20 cellular contexts compared by ENCODE assay signal in genomic region chr16:89604764-89605163, GRCh38. TPM values are rescaled to one million over a fixed set of nuclear protein-coding genes. Genes with fewer than 3 reads are reported as not detected.
DNase-seq lines count a peak whose midpoint lies in the region; ATAC-seq, FAIRE-seq and TF ChIP-seq lines count a peak whose summit lies in the region.
"Had no signal": no experiment of that assay in that cellular context is flagged by ENCODE, and none has a peak within 500 bp of the region (broad histone marks: within the 10 kb centered on the region; RNA-seq: fewer than 3 reads in every experiment).

No MANE protein-coding gene starts in this region.

- CTCF ChIA-PET in K562 (lab: Yijun Ruan, JAX; ENCODE audit: low intra/inter-chr PET ratio), result no interaction called here

- H3K79me1 ChIP-seq in trophoblast cell (ENCODE audit: low read length), result no peaks in the 10 kb centered on the region

- no peak for ATAC-seq in DND-41 (ENCODE audit: insufficient read depth, low read depth)
- no peak for ATAC-seq in K562
- ATAC-seq in HG03342 (IDR thresholded peaks at IDR 0.05; ENCODE audit: unreplicated experiment), result no peak
- ATAC-seq: HCT116 had no signal

- no peak overlapping the region for H2BK12ac ChIP-seq in trophoblast cell (ENCODE audit: low read length)

- no peak overlapping the region for H4K8ac ChIP-seq in trophoblast cell (ENCODE audit: low read depth, low read length)

- H3K14ac ChIP-seq in trophoblast cell (ENCODE audit: low read length), result no peak overlapping the region

- no peak overlapping the region for H2AK5ac ChIP-seq in trophoblast cell (ENCODE audit: low read length)

- H3K4me3 ChIP-seq in BE2C (ENCODE audit: low read depth, low read length) (no peak overlapping the region), DND-41 (ENCODE audit: low read depth in 1 of 2, low read length in 2 of 2) (no peak overlapping the region), K562 (no peak overlapping the region), trophoblast cell (ENCODE audit: low read depth, low read length) (peak overlapping the region; percentile 21), MG63 (no peak overlapping the region), kidney (ENCODE audit: low read length in 2 of 2) (no peak overlapping the region)

- H3K9me1 ChIP-seq in K562 (ENCODE audit: control insufficient read depth, insufficient read depth, low read length), result no peaks in the 10 kb centered on the region

- no peaks in the 10 kb centered on the region for H3K27me3 ChIP-seq in BE2C
- H3K27me3 ChIP-seq in DND-41 (ENCODE audit: insufficient read depth, low read length, poor library complexity), result no peaks in the 10 kb centered on the region
- H3K27me3 ChIP-seq in K562 (ENCODE audit: control insufficient read depth in 2 of 2, insufficient read depth in 2 of 2, low read length in 2 of 2), result no peaks in the 10 kb centered on the region
- no peaks in the 10 kb centered on the region for H3K27me3 ChIP-seq in trophoblast cell (ENCODE audit: insufficient read depth, low read length)
- no peaks in the 10 kb centered on the region for H3K27me3 ChIP-seq in MG63

- in situ Hi-C loops in K562 (cut with MboI), result no loop called here

- no peaks in the 10 kb centered on the region for H3K79me2 ChIP-seq in DND-41 (ENCODE audit: insufficient read depth, low read length)
- no peaks in the 10 kb centered on the region for H3K79me2 ChIP-seq in K562 (ENCODE audit: control insufficient read depth, insufficient read depth, low read length)
- H3K79me2 ChIP-seq in trophoblast cell (ENCODE audit: control insufficient read depth, insufficient read depth, low read length, poor library complexity), result no peaks in the 10 kb centered on the region

- no peak overlapping the region for H3K4ac ChIP-seq in trophoblast cell (ENCODE audit: low read depth, low read length)

- H2BK120ac ChIP-seq in trophoblast cell (ENCODE audit: insufficient read depth, low read length, poor library complexity), result no peak overlapping the region

- DNase-seq in BE2C (peak; percentile 13), DND-41 (no peak), K562 (ENCODE audit: extremely low read depth in 1 of 4, low spot score in 3 of 4) (no peak), trophoblast cell (no peak), MG63 (no peak), kidney (no peak)
- DNase-seq: 8988T; Caco-2; CD4-positive, alpha-beta T cell; DMS153; DMS79; GF-D8; GOT3; H7; HFFc6 had no signal

- no peaks in the 10 kb centered on the region for H3K36me3 ChIP-seq in BE2C
- no peaks in the 10 kb centered on the region for H3K36me3 ChIP-seq in DND-41 (ENCODE audit: insufficient read depth, low read length)
- H3K36me3 ChIP-seq in K562 (ENCODE audit: control insufficient read depth, insufficient read depth, low read length), result no peaks in the 10 kb centered on the region
- no peaks in the 10 kb centered on the region for H3K36me3 ChIP-seq in trophoblast cell (ENCODE audit: control insufficient read depth in 1 of 2, insufficient read depth in 2 of 2, low read length in 2 of 2)
- H3K36me3 ChIP-seq in MG63, result no peaks in the 10 kb centered on the region
- H3K36me3 ChIP-seq in kidney (ENCODE audit: control insufficient read depth in 1 of 2, insufficient read depth in 2 of 2, low read length in 2 of 2), result no peaks in the 10 kb centered on the region

- H3K9me3 ChIP-seq in BE2C (no peaks in the 10 kb centered on the region), DND-41 (ENCODE audit: insufficient read depth, low read length, severe bottlenecking) (no peaks in the 10 kb centered on the region), K562 (replicated peaks; ENCODE audit: control insufficient read depth, insufficient read depth, low read depth, low read length) (no peaks in the 10 kb centered on the region), trophoblast cell (ENCODE audit: insufficient read depth, low read depth, low read length) (peaks cover 7% of the 10 kb centered on the region), MG63 (no peaks in the 10 kb centered on the region), kidney (ENCODE audit: control insufficient read depth in 1 of 2, low read length in 2 of 2) (no peaks in the 10 kb centered on the region)
- H3K9me3 ChIP-seq: Caco-2 had no signal

- FAIRE-seq in K562 (lab: Jason Lieb, UNC) (no peak), kidney (lab: Jason Lieb, UNC) (no peak)
- FAIRE-seq: HTR-8/SVneo had no signal

- H3K4me1 ChIP-seq in BE2C (peaks cover 12% of the 10 kb centered on the region), DND-41 (ENCODE audit: insufficient read depth, low read length) (peaks cover 68% of the 10 kb centered on the region), K562 (replicated peaks in 1 of 2; ENCODE audit: control insufficient read depth in 2 of 2, insufficient read depth in 2 of 2, low read length in 2 of 2) (peaks cover 19 to 61% of the 10 kb centered on the region in 2 experiments; a peak in 4 of 5 replicates), trophoblast cell (ENCODE audit: control insufficient read depth in 1 of 2, insufficient read depth in 2 of 2, low read length in 2 of 2) (peaks cover 5 to 11% of the 10 kb centered on the region in 2 experiments), kidney (ENCODE audit: control insufficient read depth in 1 of 2, insufficient read depth in 1 of 2, low read depth in 1 of 2, low read length in 2 of 2) (peaks cover 10 to 11% of the 10 kb centered on the region in 2 donors)

- TF ChIP-seq POLR2A in K562 (conservative IDR thresholded peaks at IDR 0.05), result no peak

- TF ChIP-seq CTCF in BE2C (IDR thresholded peaks at IDR 0.05; ENCODE audit: low read depth, low read length) (no peak), DND-41 (IDR thresholded peaks at IDR 0.05; ENCODE audit: borderline replicate concordance, extremely low read depth, low read length, poor library complexity, severe bottlenecking) (no peak), K562 (IDR thresholded peaks at IDR 0.05 in 2 of 3, conservative IDR thresholded peaks at IDR 0.05 in 1 of 3; ENCODE audit: insufficient read depth in 2 of 3, low read depth in 1 of 3, low read length in 3 of 3) (no peak), kidney (IDR thresholded peaks at IDR 0.05; ENCODE audit: borderline replicate concordance, extremely low read depth, insufficient read depth) (no peak)

- H3K27ac ChIP-seq in DND-41 (ENCODE audit: low read length) (peak overlapping the region; percentile 94), K562 (ENCODE audit: extremely low read depth, low read depth, low read length) (no peak overlapping the region), trophoblast cell (ENCODE audit: low read depth, low read length) (no peak overlapping the region), kidney (ENCODE audit: low read depth in 2 of 2, low read length in 2 of 2) (no peak overlapping the region)
- H3K27ac ChIP-seq: C4-2B had no signal

- WGBS in K562 (ENCODE audit: insufficient coverage, low coverage, missing lambda C conversion rate), result 57% methylated on average over 16 of the region's 16 CpGs
- no CpG with 5 or more reads among the region's 16 CpGs for WGBS in trophoblast cell (ENCODE audit: extremely low coverage, insufficient coverage, insufficient read length)

- intact Hi-C loops in K562 (cut with micrococcal nuclease) (loop anchor here (5.0 kb wide), 1 partner anchor 33 kb away; no protein-coding TSS in a partner anchor), kidney (cut with DNase I) (no loop called here)

- TF ChIP-seq RAD21 in K562 (CRISPR knock-in tag; conservative IDR thresholded peaks at IDR 0.05 in 1 of 2, IDR thresholded peaks at IDR 0.05 in 1 of 2), result no peak

- H4K12ac ChIP-seq in trophoblast cell (ENCODE audit: low read depth, low read length), result no peak overlapping the region

- POLR2A ChIA-PET in K562 (lab: Yijun Ruan, JAX), result no interaction called here

- BruUV-seq in K562 (replicated peaks; lab: Mats Ljungman, UMichigan), result no TSS peak

- H3K18ac ChIP-seq in trophoblast cell (ENCODE audit: low read length), result no peak overlapping the region

- no peak overlapping the region for H3K4me2 ChIP-seq in DND-41 (ENCODE audit: insufficient read depth, low read length)
- H3K4me2 ChIP-seq in K562 (ENCODE audit: insufficient read depth, low read length), result no peak overlapping the region
- no peak overlapping the region for H3K4me2 ChIP-seq in trophoblast cell (ENCODE audit: low read length)

- H3K9ac ChIP-seq in DND-41 (ENCODE audit: low read depth, low read length) (no peak overlapping the region), K562 (ENCODE audit: insufficient read depth in 1 of 2, low read depth in 2 of 2, low read length in 2 of 2) (peak overlapping the region in 1 of 2 experiments; percentile 58; a peak in 1 of 4 replicates), trophoblast cell (ENCODE audit: low read length) (no peak overlapping the region), kidney (ENCODE audit: low read length in 2 of 2) (no peak overlapping the region)

- H4K91ac ChIP-seq in trophoblast cell (ENCODE audit: low read depth, low read length), result no peak overlapping the region

- no peak for TF ChIP-seq EP300 in K562 (IDR thresholded peaks at IDR 0.05; ENCODE audit: low read length)

- no peak overlapping the region for H2BK5ac ChIP-seq in trophoblast cell (ENCODE audit: low read depth, low read length, poor library complexity)

- 0 out of 2 replicates have a peak, but pooled peaks cover 3% of the 10 kb centered on the region for H4K20me1 ChIP-seq in DND-41 (ENCODE audit: insufficient read depth, low read length)
- 0 out of 2 replicates have a peak, but pooled peaks cover 5% of the 10 kb centered on the region for H4K20me1 ChIP-seq in K562 (replicated peaks; ENCODE audit: control insufficient read depth, insufficient read depth, low read length)

- H3K23ac ChIP-seq in trophoblast cell (ENCODE audit: low read length), result no peak overlapping the region

- H2AFZ ChIP-seq in DND-41 (ENCODE audit: low read depth, low read length) (no peak overlapping the region), K562 (ENCODE audit: low read depth, low read length) (no peak overlapping the region), trophoblast cell (ENCODE audit: insufficient read depth, low read length, poor library complexity) (no peak overlapping the region)

RNA-seq across cellular contexts. Expression of gene DPEP1, which starts 8.7 kb away (rescaled TPM):
- 0.91 TPM for polyA plus RNA-seq in BE2C (2012; ENCODE audit: insufficient read depth, insufficient read length, low read depth)
- 0.23 TPM in 1 of 2 replicates, not detected in the other for total RNA-seq in K562 (2011; cell fraction: chromatin; rRNA removed; ENCODE audit: low replicate concordance)
- 0.67 and 1.3 TPM in 2 replicates for total RNA-seq in K562 (2011; cell fraction: nucleolus; rRNA removed)
- 0.46 TPM in 1 of 2 replicates, not detected in the other for total RNA-seq in K562 (2011; cell fraction: nucleoplasm; rRNA removed)
- total RNA-seq in K562 (2014; rRNA removed) (0.14 TPM in 1 of 2 replicates, not detected in the other), K562 (2014; rRNA removed; fragmentation: Illumina TruSeq; extraction: Trizol) (not detected in 2 replicates), K562 (2015; rRNA removed; fragmentation: Illumina TruSeq; extraction: Trizol) (not detected in 2 replicates), K562 (2021) (0.20 and 0.22 TPM in 2 replicates), kidney (24.2 TPM)
- polyA plus RNA-seq in K562 (2011; rRNA removed) (0.31 and 0.34 TPM in 2 replicates), K562 (2014; fragmentation: Illumina TruSeq; extraction: Trizol) (0.08 TPM in 1 of 2 replicates, not detected in the other), K562 (2014; fragmentation: Nextera tagmentation; extraction: Ambion mirVana) (not detected), K562 (2014; rRNA removed) (0.18 TPM in 1 of 2 replicates, not detected in the other), kidney (ENCODE audit: insufficient read depth, low read depth, low replicate concordance) (433 TPM)
- 0.22 and 1.2 TPM in 2 replicates for polyA plus RNA-seq in K562 (2011; cell fraction: cytosol; rRNA removed)
- polyA plus RNA-seq in K562 (2011; cell fraction: nucleus; rRNA removed), result 1.1 TPM in 2 replicates
- 0.17 and 0.21 TPM in 2 replicates for polyA plus RNA-seq in K562 (2012)
- not detected in 2 replicates for polyA minus RNA-seq in K562 (2011; rRNA and poly(A)+ RNA removed)
- polyA minus RNA-seq in K562 (2011; cell fraction: cytosol; rRNA and poly(A)+ RNA removed), result not detected in 2 replicates
- not detected in 2 replicates for polyA minus RNA-seq in K562 (2011; cell fraction: nucleus; rRNA and poly(A)+ RNA removed)
- polyA plus RNA-seq in trophoblast cell (2013), result 0.04 TPM in 1 of 2 replicates, not detected in the other
- total RNA-seq in MG63 (2014; rRNA removed; shearing (Covaris generic); ENCODE audit: low replicate concordance), result not detected in 2 replicates
- total RNA-seq: CD4-positive, alpha-beta T cell; HFFc6 had no signal
- polyA plus RNA-seq: AG04450 had no signal

RNA-seq across cellular contexts. Expression of gene CPNE7, which starts 29.2 kb away (rescaled TPM):
- polyA plus RNA-seq in BE2C (2012; ENCODE audit: insufficient read depth, insufficient read length, low read depth), result 14.5 TPM
- total RNA-seq in K562 (2011; cell fraction: chromatin; rRNA removed; ENCODE audit: low replicate concordance), result 170 and 336 TPM in 2 replicates
- 170 and 181 TPM in 2 replicates for total RNA-seq in K562 (2011; cell fraction: nucleolus; rRNA removed)
- total RNA-seq in K562 (2011; cell fraction: nucleoplasm; rRNA removed), result 123 and 131 TPM in 2 replicates
- 46.8 and 63.6 TPM in 2 replicates for total RNA-seq in K562 (2014; rRNA removed)
- total RNA-seq in K562 (2014; rRNA removed; fragmentation: Illumina TruSeq; extraction: Trizol), result 16.2 and 18.8 TPM in 2 replicates
- total RNA-seq in K562 (2015; rRNA removed; fragmentation: Illumina TruSeq; extraction: Trizol), result 16.9 and 18.5 TPM in 2 replicates
- 58.8 and 73.4 TPM in 2 replicates for total RNA-seq in K562 (2021)
- 32.7 and 33.6 TPM in 2 replicates for polyA plus RNA-seq in K562 (2011; rRNA removed)
- 19.6 and 36.0 TPM in 2 replicates for polyA plus RNA-seq in K562 (2011; cell fraction: cytosol; rRNA removed)
- polyA plus RNA-seq in K562 (2011; cell fraction: nucleus; rRNA removed), result 330 and 699 TPM in 2 replicates
- 44.5 and 48.7 TPM in 2 replicates for polyA plus RNA-seq in K562 (2012)
- polyA plus RNA-seq in K562 (2014; fragmentation: Illumina TruSeq; extraction: Trizol), result 31.5 and 39.1 TPM in 2 replicates
- 1 to 10 TPM in 1 of 2 experiments, under 1 TPM in 1; 0.30 to 1.9 TPM for polyA plus RNA-seq in K562 (2014; fragmentation: Nextera tagmentation; extraction: Ambion mirVana)
- 67.3 and 78.1 TPM in 2 replicates for polyA plus RNA-seq in K562 (2014; rRNA removed)
- 9.2 TPM in 2 replicates for polyA minus RNA-seq in K562 (2011; rRNA and poly(A)+ RNA removed)
- 10.7 and 11.9 TPM in 2 replicates for polyA minus RNA-seq in K562 (2011; cell fraction: cytosol; rRNA and poly(A)+ RNA removed)
- polyA minus RNA-seq in K562 (2011; cell fraction: nucleus; rRNA and poly(A)+ RNA removed), result 34.3 and 47.3 TPM in 2 replicates
- polyA plus RNA-seq in trophoblast cell (2013), result 0.23 and 0.37 TPM in 2 replicates
- 9.1 and 9.6 TPM in 2 replicates for total RNA-seq in MG63 (2014; rRNA removed; shearing (Covaris generic); ENCODE audit: low replicate concordance)
- 13.7 TPM for total RNA-seq in kidney
- polyA plus RNA-seq in kidney (ENCODE audit: insufficient read depth, low read depth, low replicate concordance), result 1.5 TPM

RNA-seq across cellular contexts. Expression of gene RPL13, which starts 44.3 kb away (rescaled TPM):
- 3,732 TPM for polyA plus RNA-seq in BE2C (2012; ENCODE audit: insufficient read depth, insufficient read length, low read depth)
- 190 and 375 TPM in 2 replicates for total RNA-seq in K562 (2011; cell fraction: chromatin; rRNA removed; ENCODE audit: low replicate concordance)
- 1,145 and 1,282 TPM in 2 replicates for total RNA-seq in K562 (2011; cell fraction: nucleolus; rRNA removed)
- total RNA-seq in K562 (2011; cell fraction: nucleoplasm; rRNA removed), result 741 and 1,472 TPM in 2 replicates
- total RNA-seq in K562 (2014; rRNA removed) (6,042 and 8,261 TPM in 2 replicates), K562 (2014; rRNA removed; fragmentation: Illumina TruSeq; extraction: Trizol) (916 and 1,208 TPM in 2 replicates), K562 (2015; rRNA removed; fragmentation: Illumina TruSeq; extraction: Trizol) (2,074 and 2,169 TPM in 2 replicates), K562 (2021) (2,859 and 3,283 TPM in 2 replicates), kidney (1,694 TPM)
- polyA plus RNA-seq in K562 (2011; rRNA removed) (1,633 and 2,887 TPM in 2 replicates), K562 (2014; fragmentation: Illumina TruSeq; extraction: Trizol) (1,258 and 1,518 TPM in 2 replicates), K562 (2014; fragmentation: Nextera tagmentation; extraction: Ambion mirVana) (100 to 1,000 TPM; 227 to 348 TPM), K562 (2014; rRNA removed) (4,293 and 4,381 TPM in 2 replicates), kidney (ENCODE audit: insufficient read depth, low read depth, low replicate concordance) (3,146 TPM)
- polyA plus RNA-seq in K562 (2011; cell fraction: cytosol; rRNA removed), result 3,426 and 8,334 TPM in 2 replicates
- 2,104 and 2,686 TPM in 2 replicates for polyA plus RNA-seq in K562 (2011; cell fraction: nucleus; rRNA removed)
- 2,765 and 5,488 TPM in 2 replicates for polyA plus RNA-seq in K562 (2012)
- 413 and 474 TPM in 2 replicates for polyA minus RNA-seq in K562 (2011; rRNA and poly(A)+ RNA removed)
- polyA minus RNA-seq in K562 (2011; cell fraction: cytosol; rRNA and poly(A)+ RNA removed), result 1,370 and 2,343 TPM in 2 replicates
- polyA minus RNA-seq in K562 (2011; cell fraction: nucleus; rRNA and poly(A)+ RNA removed), result 505 and 641 TPM in 2 replicates
- 2,265 and 2,343 TPM in 2 replicates for polyA plus RNA-seq in trophoblast cell (2013)
- 2,413 and 2,555 TPM in 2 replicates for total RNA-seq in MG63 (2014; rRNA removed; shearing (Covaris generic); ENCODE audit: low replicate concordance)

RNA-seq across cellular contexts. Expression of gene CHMP1A, which starts 52.7 kb away (rescaled TPM):
- polyA plus RNA-seq in BE2C (2012; ENCODE audit: insufficient read depth, insufficient read length, low read depth), result 99.0 TPM
- total RNA-seq in K562 (2011; cell fraction: chromatin; rRNA removed; ENCODE audit: low replicate concordance), result 34.5 and 132 TPM in 2 replicates
- total RNA-seq in K562 (2011; cell fraction: nucleolus; rRNA removed), result 88.4 and 95.0 TPM in 2 replicates
- 50.6 and 56.7 TPM in 2 replicates for total RNA-seq in K562 (2011; cell fraction: nucleoplasm; rRNA removed)
- total RNA-seq in K562 (2014; rRNA removed), result 64.5 and 76.7 TPM in 2 replicates
- total RNA-seq in K562 (2014; rRNA removed; fragmentation: Illumina TruSeq; extraction: Trizol), result 17.2 and 22.0 TPM in 2 replicates
- 45.4 and 48.3 TPM in 2 replicates for total RNA-seq in K562 (2015; rRNA removed; fragmentation: Illumina TruSeq; extraction: Trizol)
- total RNA-seq in K562 (2021), result 79.6 and 79.9 TPM in 2 replicates
- polyA plus RNA-seq in K562 (2011; rRNA removed), result 45.2 and 53.9 TPM in 2 replicates
- polyA plus RNA-seq in K562 (2011; cell fraction: cytosol; rRNA removed), result 58.4 and 113 TPM in 2 replicates
- polyA plus RNA-seq in K562 (2011; cell fraction: nucleus; rRNA removed), result 80.8 and 127 TPM in 2 replicates
- 49.1 and 58.8 TPM in 2 replicates for polyA plus RNA-seq in K562 (2012)
- polyA plus RNA-seq in K562 (2014; fragmentation: Illumina TruSeq; extraction: Trizol), result 40.9 and 55.6 TPM in 2 replicates
- 1 to 10 TPM in 1 of 2 experiments, under 1 TPM in 1; 0.83 to 3.3 TPM for polyA plus RNA-seq in K562 (2014; fragmentation: Nextera tagmentation; extraction: Ambion mirVana)
- 74.2 and 83.1 TPM in 2 replicates for polyA plus RNA-seq in K562 (2014; rRNA removed)
- polyA minus RNA-seq in K562 (2011; rRNA and poly(A)+ RNA removed), result 20.8 and 35.5 TPM in 2 replicates
- 45.2 and 46.4 TPM in 2 replicates for polyA minus RNA-seq in K562 (2011; cell fraction: cytosol; rRNA and poly(A)+ RNA removed)
- 19.0 and 21.8 TPM in 2 replicates for polyA minus RNA-seq in K562 (2011; cell fraction: nucleus; rRNA and poly(A)+ RNA removed)
- 48.1 and 51.0 TPM in 2 replicates for polyA plus RNA-seq in trophoblast cell (2013)
- total RNA-seq in MG63 (2014; rRNA removed; shearing (Covaris generic); ENCODE audit: low replicate concordance), result 83.9 and 97.0 TPM in 2 replicates
- 96.1 TPM for total RNA-seq in kidney
- 71.3 TPM for polyA plus RNA-seq in kidney (ENCODE audit: insufficient read depth, low read depth, low replicate concordance)

RNA-seq across cellular contexts. Expression of gene SPATA33, which starts 52.9 kb away (rescaled TPM):
- 6.1 TPM for polyA plus RNA-seq in BE2C (2012; ENCODE audit: insufficient read depth, insufficient read length, low read depth)
- 39.5 and 51.6 TPM in 2 replicates for total RNA-seq in K562 (2011; cell fraction: chromatin; rRNA removed; ENCODE audit: low replicate concordance)
- 25.5 and 30.5 TPM in 2 replicates for total RNA-seq in K562 (2011; cell fraction: nucleolus; rRNA removed)
- total RNA-seq in K562 (2011; cell fraction: nucleoplasm; rRNA removed), result 30.6 and 33.0 TPM in 2 replicates
- 9.7 and 14.0 TPM in 2 replicates for total RNA-seq in K562 (2014; rRNA removed)
- total RNA-seq in K562 (2014; rRNA removed; fragmentation: Illumina TruSeq; extraction: Trizol), result 10.5 and 11.8 TPM in 2 replicates
- total RNA-seq in K562 (2015; rRNA removed; fragmentation: Illumina TruSeq; extraction: Trizol), result 11.2 and 14.9 TPM in 2 replicates
- total RNA-seq in K562 (2021), result 18.2 and 19.7 TPM in 2 replicates
- 9.8 and 11.8 TPM in 2 replicates for polyA plus RNA-seq in K562 (2011; rRNA removed)
- polyA plus RNA-seq in K562 (2011; cell fraction: cytosol; rRNA removed), result 10.3 and 12.0 TPM in 2 replicates
- 26.2 and 27.8 TPM in 2 replicates for polyA plus RNA-seq in K562 (2011; cell fraction: nucleus; rRNA removed)
- 13.1 and 14.5 TPM in 2 replicates for polyA plus RNA-seq in K562 (2012)
- polyA plus RNA-seq in K562 (2014; fragmentation: Illumina TruSeq; extraction: Trizol), result 15.6 and 20.0 TPM in 2 replicates
- 1 to 10 TPM; 4.0 to 5.4 TPM for polyA plus RNA-seq in K562 (2014; fragmentation: Nextera tagmentation; extraction: Ambion mirVana)
- 16.4 and 18.1 TPM in 2 replicates for polyA plus RNA-seq in K562 (2014; rRNA removed)
- 7.6 and 7.7 TPM in 2 replicates for polyA minus RNA-seq in K562 (2011; rRNA and poly(A)+ RNA removed)
- 4.0 and 5.6 TPM in 2 replicates for polyA minus RNA-seq in K562 (2011; cell fraction: cytosol; rRNA and poly(A)+ RNA removed)
- 6.1 and 8.0 TPM in 2 replicates for polyA minus RNA-seq in K562 (2011; cell fraction: nucleus; rRNA and poly(A)+ RNA removed)
- 11.1 and 11.9 TPM in 2 replicates for polyA plus RNA-seq in trophoblast cell (2013)
- 6.6 and 13.7 TPM in 2 replicates for total RNA-seq in MG63 (2014; rRNA removed; shearing (Covaris generic); ENCODE audit: low replicate concordance)
- total RNA-seq in kidney, result 16.3 TPM
- 13.4 TPM for polyA plus RNA-seq in kidney (ENCODE audit: insufficient read depth, low read depth, low replicate concordance)

Comparison
In these comparisons a context has a peak if more than half of its experiments do, and no peak if none do; other contexts are left out.
1. RNA of gene DPEP1, which starts 8.7 kb away (total RNA-seq): 24.2 TPM in kidney (single experiment); 0.14 to 1.3 TPM in K562 and not detected in MG63; every median in the first group is over 10 times any median in the second.